12 cellular contexts compared by ENCODE assay signal in genomic region chr2:203690110-203691047, GRCh38. TPM values are rescaled to one million over a fixed set of nuclear protein-coding genes. Genes with fewer than 3 reads are reported as not detected.
DNase-seq lines count a peak whose midpoint lies in the region; ATAC-seq and TF ChIP-seq lines count a peak whose summit lies in the region.
"Had no signal": no experiment of that assay in that cellular context is flagged by ENCODE, and none has a peak within 500 bp of the region (broad histone marks: within the 10 kb centered on the region; RNA-seq: fewer than 3 reads in every experiment).

No MANE protein-coding gene starts in this region.

- no peak for TF ChIP-seq EP300 in upper lobe of left lung (IDR thresholded peaks at IDR 0.05)

- H3K4me3 ChIP-seq in heart right ventricle (no peak overlapping the region), right atrium auricular region (no peak overlapping the region), fibroblast of villous mesenchyme (ENCODE audit: low read depth, low read length) (no peak overlapping the region), upper lobe of left lung (no peak overlapping the region)

- H3K4me1 Mint-ChIP-seq in activated CD8-positive, alpha-beta T cell treated with anti-CD3 and anti-CD28 coated beads, Interleukin-2, amount 10 ng/mL, durations not matched to agents 7 days and 5 days (ENCODE audit: low read depth) = peaks cover 17% of the 10 kb centered on the region

- POLR2A ChIA-PET in activated CD8-positive, alpha-beta T cell treated with anti-CD3 and anti-CD28 coated beads, Interleukin-2, amount 10 ng/mL, durations not matched to agents 7 days and 5 days (lab: Charles Lee) = no interaction called here

- WGBS in heart right ventricle, 2 donors = 81 to 83% methylated on average over 9 of the region's 9 CpGs
- 83 to 95% methylated on average over 9 of the region's 9 CpGs for WGBS in upper lobe of left lung, 2 donors

- no peaks in the 10 kb centered on the region for H3K9me3 Mint-ChIP-seq in activated CD8-positive, alpha-beta T cell treated with anti-CD3 and anti-CD28 coated beads, Interleukin-2, amount 10 ng/mL, durations not matched to agents 7 days and 5 days (ENCODE audit: insufficient read depth)
- H3K9me3 Mint-ChIP-seq: activated naive CD4-positive, alpha-beta T cell treated with anti-CD3 and anti-CD28 coated beads, Interleukin-2, amount 50 U/mL, for 72 hours had no signal

- no peak for TF ChIP-seq POLR2A in upper lobe of left lung (IDR thresholded peaks at IDR 0.05)

- H3K27me3 ChIP-seq in heart right ventricle = no peaks in the 10 kb centered on the region
- H3K27me3 ChIP-seq in right atrium auricular region = no peaks in the 10 kb centered on the region
- H3K27me3 ChIP-seq in upper lobe of left lung = no peaks in the 10 kb centered on the region

- H3K27me3 Mint-ChIP-seq in activated CD8-positive, alpha-beta T cell treated with anti-CD3 and anti-CD28 coated beads, Interleukin-2, amount 10 ng/mL, durations not matched to agents 7 days and 5 days (ENCODE audit: low read depth) = no peaks in the 10 kb centered on the region

- intact Hi-C loops in heart right ventricle (cut with DNase I) = loop anchor here in 4 of 10 donors (5.0 to 10.0 kb wide), 4 partner anchors 38 to 212 kb away; no protein-coding TSS in a partner anchor

- no peaks in the 10 kb centered on the region for H3K36me3 Mint-ChIP-seq in activated CD8-positive, alpha-beta T cell treated with anti-CD3 and anti-CD28 coated beads, Interleukin-2, amount 10 ng/mL, durations not matched to agents 7 days and 5 days (ENCODE audit: low read depth)
- H3K36me3 Mint-ChIP-seq: activated naive CD4-positive, alpha-beta T cell treated with anti-CD3 and anti-CD28 coated beads, Interleukin-2, amount 50 U/mL, for 72 hours had no signal

- H3K36me3 ChIP-seq in heart right ventricle = no peaks in the 10 kb centered on the region
- H3K36me3 ChIP-seq in right atrium auricular region = no peaks in the 10 kb centered on the region
- H3K36me3 ChIP-seq in upper lobe of left lung = no peaks in the 10 kb centered on the region

- no peak for ATAC-seq in heart right ventricle
- ATAC-seq in upper lobe of left lung (ENCODE audit: low FRiP score in 2 of 2) = no peak
- ATAC-seq in activated CD8-positive, alpha-beta T cell treated with anti-CD3 and anti-CD28 coated beads, Interleukin-2, amount 10 ng/mL, durations not matched to agents 7 days and 5 days = no peak
- ATAC-seq: activated naive CD4-positive, alpha-beta T cell treated with anti-CD3 and anti-CD28 coated beads, Interleukin-2, amount 50 U/mL, for 72 hours had no signal

- H3K27ac Mint-ChIP-seq in activated CD8-positive, alpha-beta T cell treated with anti-CD3 and anti-CD28 coated beads, Interleukin-2, amount 10 ng/mL, durations not matched to agents 7 days and 5 days = no peak overlapping the region
- H3K27ac Mint-ChIP-seq: activated B cell treated with CpG ODN at 0.5 μM for 24 hours; activated naive CD4-positive, alpha-beta T cell treated with anti-CD3 and anti-CD28 coated beads, Interleukin-2, amount 50 U/mL, for 72 hours had no signal

- no peak overlapping the region for H3K4me3 Mint-ChIP-seq in activated CD8-positive, alpha-beta T cell treated with anti-CD3 and anti-CD28 coated beads, Interleukin-2, amount 10 ng/mL, durations not matched to agents 7 days and 5 days
- H3K4me3 Mint-ChIP-seq: activated B cell treated with CpG ODN at 0.5 μM for 24 hours had no signal

- H3K9me3 ChIP-seq in heart right ventricle = no peaks in the 10 kb centered on the region
- no peaks in the 10 kb centered on the region for H3K9me3 ChIP-seq in right atrium auricular region
- H3K9me3 ChIP-seq in upper lobe of left lung = no peaks in the 10 kb centered on the region

- DNase-seq in heart right ventricle (no peak), right atrium auricular region (ENCODE audit: low spot score) (no peak), LHCN-M2 (ENCODE audit: low read depth) (peak; percentile 52), fibroblast of villous mesenchyme (ENCODE audit: low read depth) (peak; percentile 26), upper lobe of left lung (no peak), NCI-H1048 (lab: John Stamatoyannopoulos, UW) (no peak)
- no peak for DNase-seq in activated CD4-positive, alpha-beta T cell treated with anti-CD3 and anti-CD28 coated beads, Interleukin-2, amount 50 U/mL, for 4 hours
- DNase-seq in activated CD8-positive, alpha-beta T cell treated with anti-CD3 and anti-CD28 coated beads, Interleukin-2, amount 10 ng/mL, durations not matched to agents 7 days and 5 days = no peak
- DNase-seq: activated B cell treated with CpG ODN at 0.5 μM for 24 hours, OCI-M1 had no signal

- CTCF ChIA-PET in activated CD8-positive, alpha-beta T cell treated with anti-CD3 and anti-CD28 coated beads, Interleukin-2, amount 10 ng/mL, durations not matched to agents 7 days and 5 days (lab: Charles Lee) = interaction anchor here (0.5 kb wide), 1 partner anchor 16 kb away, joined by 4 read pairs; no protein-coding TSS in a partner anchor

- H3K4me1 ChIP-seq in heart right ventricle (peaks cover 22 to 91% (median 80%) of the 10 kb centered on the region in 9 donors), right atrium auricular region (peaks cover 0 to 55% of the 10 kb centered on the region in 2 donors), upper lobe of left lung (peaks cover 26 to 54% (median 47%) of the 10 kb centered on the region in 4 donors)

- TF ChIP-seq CTCF in heart right ventricle (IDR thresholded peaks at IDR 0.05) = no peak
- TF ChIP-seq CTCF in right atrium auricular region (IDR thresholded peaks at IDR 0.05) = no peak
- TF ChIP-seq CTCF in fibroblast of villous mesenchyme (IDR thresholded peaks at IDR 0.05; ENCODE audit: insufficient read depth, low read depth, low read length) = no peak
- TF ChIP-seq CTCF in upper lobe of left lung (IDR thresholded peaks at IDR 0.05) = no peak

- H3K27ac ChIP-seq in heart right ventricle (peak overlapping the region; percentile 23 to 91 (median 62)), right atrium auricular region (peak overlapping the region in 1 of 2 donors; percentile 34), upper lobe of left lung (peak overlapping the region; percentile 9 to 81 (median 38))
- H3K27ac ChIP-seq: epithelial cell of prostate had no signal

RNA-seq across cellular contexts. Expression of gene CD28, which starts 16.1 kb away (rescaled TPM):
- 1 to 10 TPM in 3 of 10 donors, under 1 TPM in 7; 0.36 to 5.3 (median 0.75) TPM for total RNA-seq in heart right ventricle
- polyA plus RNA-seq in heart right ventricle = under 1 TPM; 0.10 to 0.15 TPM
- total RNA-seq in right atrium auricular region = 1 to 10 TPM in 1 of 2 donors, under 1 TPM in 1; 0.55 to 1.6 TPM
- 0.52 and 0.64 TPM in 2 replicates for total RNA-seq in LHCN-M2 (2014; rRNA removed)
- 0.06 TPM for polyA plus RNA-seq in LHCN-M2 (2012)
- not detected in 2 replicates for total RNA-seq in fibroblast of villous mesenchyme
- total RNA-seq in upper lobe of left lung = 1 to 10 TPM in 4 of 6 donors, under 1 TPM in 2; under 0.01 to 3.3 (median 1.4) TPM
- total RNA-seq in activated CD8-positive, alpha-beta T cell treated with anti-CD3 and anti-CD28 coated beads, Interleukin-2, amount 10 ng/mL, durations not matched to agents 7 days and 5 days = 10 to 100 TPM; 25.6 to 27.2 TPM
- total RNA-seq: activated B cell treated with CpG ODN at 0.5 μM for 24 hours had no signal

Comparison
In these comparisons a context has a peak if more than half of its experiments do, and no peak if none do; other contexts are left out.
1. DNase-seq: peak in LHCN-M2 (single experiment) and fibroblast of villous mesenchyme (single experiment); none in heart right ventricle (0 of 2), right atrium auricular region (single experiment), upper lobe of left lung (0 of 2), activated CD4-positive, alpha-beta T cell treated with anti-CD3 and anti-CD28 coated beads, Interleukin-2, amount 50 U/mL, for 4 hours (0 of 2), NCI-H1048 (single experiment) and activated CD8-positive, alpha-beta T cell treated with anti-CD3 and anti-CD28 coated beads, Interleukin-2, amount 10 ng/mL, durations not matched to agents 7 days and 5 days (single experiment).
2. RNA of gene CD28, which starts 16.1 kb away (total RNA-seq): 25.6 to 27.2 TPM in activated CD8-positive, alpha-beta T cell treated with anti-CD3 and anti-CD28 coated beads, Interleukin-2, amount 10 ng/mL, durations not matched to agents 7 days and 5 days; 0.55 to 1.6 TPM in right atrium auricular region, under 0.01 to 3.3 TPM in upper lobe of left lung, 0.36 to 5.3 TPM in heart right ventricle, 0.52 to 0.64 TPM in LHCN-M2 and not detected in fibroblast of villous mesenchyme; every median in the first group is over 4 times any median in the second.